Comparison of ENCODE assay signal across 1 cellular context in genomic region chr1:86823821-86824500, GRCh38.
A peak's percentile ranks its signal among the peaks of the same experiment; 100 is the strongest.
TF ChIP-seq lines count a peak whose summit lies in the region.

No MANE protein-coding gene starts in this region.

TF ChIP-seq in HepG2, 621 proteins besides CTCF, POLR2A, EP300 and RAD21 (continued from another document and continues in another):
- TF ChIP-seq LRRFIP1 (CRISPR knock-in tag; conservative IDR thresholded peaks at IDR 0.05) (no peak), MAFK (conservative IDR thresholded peaks at IDR 0.05 in 1 of 2, IDR thresholded peaks at IDR 0.05 in 1 of 2; ENCODE audit: low read length in 2 of 2) (no peak), GMEB1 (CRISPR knock-in tag; IDR thresholded peaks at IDR 0.05; ENCODE audit: borderline replicate concordance) (no peak), MYPOP (CRISPR knock-in tag; IDR thresholded peaks at IDR 0.05) (no peak), SIN3B (IDR thresholded peaks at IDR 0.05; ENCODE audit: low read length) (no peak), NFE2L1 (CRISPR knock-in tag; IDR thresholded peaks at IDR 0.05; ENCODE audit: borderline replicate concordance) (no peak), ERF (CRISPR knock-in tag; IDR thresholded peaks at IDR 0.05) (no peak), GABPB1 (CRISPR knock-in tag; IDR thresholded peaks at IDR 0.05) (no peak), SALL2 (CRISPR knock-in tag; IDR thresholded peaks at IDR 0.05) (no peak), MEF2D (CRISPR knock-in tag; IDR thresholded peaks at IDR 0.05) (0 out of 2 replicates have a peak, but pooled peaks have one; percentile 26), ZNF720 (CRISPR knock-in tag; IDR thresholded peaks at IDR 0.05) (no peak), HMGXB4 (CRISPR knock-in tag; IDR thresholded peaks at IDR 0.05; ENCODE audit: borderline replicate concordance in 1 of 2, low read depth in 1 of 2) (no peak), ZNF615 (CRISPR knock-in tag; IDR thresholded peaks at IDR 0.05; ENCODE audit: borderline replicate concordance) (no peak), ZBTB49 (CRISPR knock-in tag; IDR thresholded peaks at IDR 0.05; ENCODE audit: borderline replicate concordance) (no peak), HNRNPL (IDR thresholded peaks at IDR 0.05; ENCODE audit: low read depth, low read length) (no peak), ZKSCAN1 (IDR thresholded peaks at IDR 0.05; ENCODE audit: low read length) (no peak), SRF (IDR thresholded peaks at IDR 0.05; ENCODE audit: low read depth, low read length) (no peak), CERS6 (CRISPR knock-in tag; IDR thresholded peaks at IDR 0.05) (no peak), ZNF30 (CRISPR knock-in tag; IDR thresholded peaks at IDR 0.05) (no peak), ZNF713 (CRISPR knock-in tag; IDR thresholded peaks at IDR 0.05) (no peak), ZNF775 (CRISPR knock-in tag; IDR thresholded peaks at IDR 0.05; ENCODE audit: borderline replicate concordance) (no peak), ZFP90 (CRISPR knock-in tag; IDR thresholded peaks at IDR 0.05; ENCODE audit: borderline replicate concordance) (peak; percentile 43; the same call in 1 of the 2 replicates), FOXA3 (CRISPR knock-in tag; IDR thresholded peaks at IDR 0.05) (peak; percentile 99), ZBTB20 (CRISPR knock-in tag; IDR thresholded peaks at IDR 0.05; ENCODE audit: borderline replicate concordance, low read depth) (no peak), NR2F6 (IDR thresholded peaks at IDR 0.05) (peak; percentile 90), NR2F6 (CRISPR knock-in tag; IDR thresholded peaks at IDR 0.05) (peak; percentile 74), ZNF460 (CRISPR knock-in tag; IDR thresholded peaks at IDR 0.05; ENCODE audit: borderline replicate concordance) (no peak), ZNF101 (CRISPR knock-in tag; IDR thresholded peaks at IDR 0.05; ENCODE audit: borderline replicate concordance, low read depth) (no peak), GATA4 (IDR thresholded peaks at IDR 0.05; ENCODE audit: borderline replicate concordance, low read depth) (peak; percentile 93), ZNF660 (CRISPR knock-in tag; IDR thresholded peaks at IDR 0.05; ENCODE audit: borderline replicate concordance, low read depth) (no peak), GMEB2 (CRISPR knock-in tag; IDR thresholded peaks at IDR 0.05; ENCODE audit: low read depth) (no peak), HDAC2 (CRISPR knock-in tag; IDR thresholded peaks at IDR 0.05) (peak; percentile 84), NBN (conservative IDR thresholded peaks at IDR 0.05) (no peak), ZBTB44 (CRISPR knock-in tag; IDR thresholded peaks at IDR 0.05) (no peak), JUN (CRISPR knock-in tag; IDR thresholded peaks at IDR 0.05) (no peak), SIX1 (CRISPR knock-in tag; IDR thresholded peaks at IDR 0.05; ENCODE audit: borderline replicate concordance) (peak; percentile 78; the same call in 1 of the 2 replicates), ZNF17 (CRISPR knock-in tag; IDR thresholded peaks at IDR 0.05) (no peak), DPF2 (CRISPR knock-in tag; IDR thresholded peaks at IDR 0.05; ENCODE audit: borderline replicate concordance, low read depth) (peak; percentile 97), ATF3 (CRISPR knock-in tag; IDR thresholded peaks at IDR 0.05) (peak; percentile 34; the same call in 1 of the 2 replicates), BORCS8-MEF2B (CRISPR knock-in tag; IDR thresholded peaks at IDR 0.05) (0 out of 2 replicates have a peak, but pooled peaks have one; percentile 37), RARG (CRISPR knock-in tag; IDR thresholded peaks at IDR 0.05; ENCODE audit: low read depth) (no peak), ATF4 (CRISPR knock-in tag; IDR thresholded peaks at IDR 0.05) (peak; percentile 48 to 58; a peak in 1 of 4 replicates), FOXC1 (CRISPR knock-in tag; IDR thresholded peaks at IDR 0.05; ENCODE audit: borderline replicate concordance) (no peak), LBX2 (CRISPR knock-in tag; IDR thresholded peaks at IDR 0.05; ENCODE audit: borderline replicate concordance) (no peak), PRMT3 (CRISPR knock-in tag; IDR thresholded peaks at IDR 0.05; ENCODE audit: borderline replicate concordance, low read depth) (no peak), POLR2AphosphoS2 (IDR thresholded peaks at IDR 0.05; ENCODE audit: low read depth, low read length) (no peak), THAP7 (CRISPR knock-in tag; IDR thresholded peaks at IDR 0.05) (no peak), TRIM24 (CRISPR knock-in tag; IDR thresholded peaks at IDR 0.05) (no peak)
